Comparison of ENCODE assay signal across 14 cellular contexts in genomic region chr19:791605-792360, GRCh38. TPM values are rescaled to one million over a fixed set of nuclear protein-coding genes. Genes with fewer than 3 reads are reported as not detected.
A peak's percentile ranks its signal among the peaks of the same experiment; 100 is the strongest.
DNase-seq lines count a peak whose midpoint lies in the region; ATAC-seq and TF ChIP-seq lines count a peak whose summit lies in the region.
"Had no signal": no experiment of that assay in that cellular context is flagged by ENCODE, and none has a peak within 500 bp of the region (broad histone marks: within the 10 kb centered on the region; RNA-seq: fewer than 3 reads in every experiment).

No MANE protein-coding gene starts in this region.

- DNase-seq in Right ventricle myocardium inferior (ENCODE audit: missing footprints) (peak; percentile 41), cardiac septum (ENCODE audit: low spot score) (no peak), left kidney (ENCODE audit: low read depth, low spot score) (peak; percentile 45), uterus (no peak), mammary epithelial cell (no peak)
- DNase-seq: activated CD4-positive, alpha-beta memory T cell treated with anti-CD3 and anti-CD28 coated beads, Interleukin-2, amount 10 ng/mL, durations not matched to agents 7 days and 5 days; DMS79; NCI-H1092; NCI-H69; SW 1271 had no signal

- in situ Hi-C loops in mammary epithelial cell (cut with MboI; ENCODE audit: low sequenced_read_pairs in 2 of 2) = no loop called here

- H3K27me3 ChIP-seq in uterus = no peaks in the 10 kb centered on the region
- H3K27me3 ChIP-seq in mammary epithelial cell (ENCODE audit: insufficient read depth, low read length) = no peaks in the 10 kb centered on the region

- H3K4me2 ChIP-seq in mammary epithelial cell (ENCODE audit: insufficient read depth, low read depth, low read length) = no peak overlapping the region

- dilution Hi-C loops in mammary epithelial cell (cut with HindIII; ENCODE audit: low sequenced_read_pairs) = no loop called here

- no peak overlapping the region for H3K9ac ChIP-seq in mammary epithelial cell (ENCODE audit: insufficient read depth, low read length)

- TF ChIP-seq CTCF in uterus (IDR thresholded peaks at IDR 0.05) (no peak), mammary epithelial cell (conservative IDR thresholded peaks at IDR 0.05 in 1 of 2, IDR thresholded peaks at IDR 0.05 in 1 of 2; ENCODE audit: extremely low read depth in 1 of 2, insufficient read depth in 1 of 2, low read depth in 1 of 2, low read length in 2 of 2) (no peak)

- H3K36me3 ChIP-seq in uterus (no peaks in the 10 kb centered on the region), mammary epithelial cell (ENCODE audit: insufficient read depth, low read length) (no peaks in the 10 kb centered on the region)

- no TSS peak for BruUV-seq in mammary epithelial cell (replicated peaks; lab: Mats Ljungman, UMichigan)

- no peak for TF ChIP-seq POLR2A in uterus (IDR thresholded peaks at IDR 0.05)

- H2AFZ ChIP-seq in mammary epithelial cell (ENCODE audit: low read depth, low read length) = no peak overlapping the region

- H3K4me3 ChIP-seq in uterus (no peak overlapping the region), mammary epithelial cell (replicated peaks in 1 of 3; ENCODE audit: insufficient read depth in 1 of 3, low read depth in 2 of 3, low read length in 3 of 3) (no peak overlapping the region)

- H3K4me1 ChIP-seq in uterus (peaks cover 0 to 5% of the 10 kb centered on the region in 2 donors), mammary epithelial cell (ENCODE audit: insufficient read depth, low read length) (peaks cover 5% of the 10 kb centered on the region)

- intact Hi-C loops in Right ventricle myocardium inferior (cut with DNase I) = loop anchor here (10.0 kb wide), 2 partner anchors 217 to 453 kb away; partner anchors contain the start of genes ATP5F1D, BSG and MIDN
- intact Hi-C loops in cardiac septum (cut with DNase I) = no loop called here
- intact Hi-C loops in uterus (cut with DNase I; ENCODE audit: low total_unique reads) = no loop called here
- intact Hi-C loops in mammary epithelial cell (cut with micrococcal nuclease) = no loop called here

- no peaks in the 10 kb centered on the region for H4K20me1 ChIP-seq in mammary epithelial cell (ENCODE audit: insufficient read depth, low read length)

- H3K79me2 ChIP-seq in mammary epithelial cell (ENCODE audit: insufficient read depth, low read length) = no peaks in the 10 kb centered on the region

- ATAC-seq in Right ventricle myocardium inferior = no peak
- no peak for ATAC-seq in HG02938 (IDR thresholded peaks at IDR 0.05; ENCODE audit: unreplicated experiment)

- 81% methylated on average over 4 of the region's 9 CpGs for WGBS in mammary epithelial cell (ENCODE audit: low coverage, missing lambda C conversion rate)

- H3K9me3 ChIP-seq in uterus = no peaks in the 10 kb centered on the region
- no peaks in the 10 kb centered on the region for H3K9me3 ChIP-seq in mammary epithelial cell (replicated peaks; ENCODE audit: insufficient read depth, low read length)

- CTCF ChIA-PET in mammary epithelial cell (lab: Charles Lee; ENCODE audit: low non-redundant PET) = no interaction called here

- H3K27ac ChIP-seq in uterus = peak overlapping the region; percentile 20 to 31
- no peak overlapping the region for H3K27ac ChIP-seq in mammary epithelial cell (ENCODE audit: insufficient read depth, low read depth, low read length)
- H3K27ac ChIP-seq: HL-60 had no signal

RNA-seq across cellular contexts. Expression of gene PTBP1, which starts 5.5 kb away (rescaled TPM):
- total RNA-seq in Right ventricle myocardium inferior (67.6 TPM), cardiac septum (76.9 TPM), uterus (100 to 1,000 TPM in 2 of 4 donors, 10 to 100 TPM in 2; 45.0 to 278 (median 106) TPM), mammary epithelial cell (100 to 1,000 TPM in 1 of 2 donors, 10 to 100 TPM in 1; 88.9 to 383 TPM)
- 214 TPM for polyA plus RNA-seq in mammary epithelial cell
- 178 TPM for polyA minus RNA-seq in mammary epithelial cell

RNA-seq across cellular contexts. Expression of gene PLPPR3, which starts 30.0 kb away (rescaled TPM):
- total RNA-seq in Right ventricle myocardium inferior (not detected), cardiac septum (not detected), uterus (1 to 10 TPM in 1 of 4 donors, not detected in 3; 3.4 TPM), mammary epithelial cell (under 1 TPM in 1 of 2 donors, not detected in 1; under 0.01 TPM)
- polyA plus RNA-seq in mammary epithelial cell = not detected
- polyA minus RNA-seq in mammary epithelial cell = not detected
- total RNA-seq: activated CD4-positive, alpha-beta memory T cell treated with anti-CD3 and anti-CD28 coated beads, Interleukin-2, amount 10 ng/mL, durations not matched to agents 7 days and 5 days had no signal

RNA-seq across cellular contexts. Expression of gene AZU1, which starts 35.9 kb away (rescaled TPM):
- total RNA-seq in Right ventricle myocardium inferior (not detected), cardiac septum (1.1 TPM), uterus (1 to 10 TPM in 1 of 4 donors, under 1 TPM in 1, not detected in 2; 0.85 to 2.6 TPM), mammary epithelial cell (not detected)
- not detected for polyA plus RNA-seq in mammary epithelial cell
- polyA minus RNA-seq in mammary epithelial cell = not detected
- total RNA-seq: A172; activated CD4-positive, alpha-beta memory T cell treated with anti-CD3 and anti-CD28 coated beads, Interleukin-2, amount 10 ng/mL, durations not matched to agents 7 days and 5 days; dermis blood vessel endothelial cell had no signal

RNA-seq across cellular contexts. Expression of gene MISP, which starts 40.9 kb away (rescaled TPM):
- not detected for total RNA-seq in Right ventricle myocardium inferior
- not detected for total RNA-seq in cardiac septum
- total RNA-seq in uterus = 1 to 10 TPM in 1 of 4 donors, under 1 TPM in 3; 0.26 to 5.5 (median 0.39) TPM
- 10 to 100 TPM; 15.3 to 21.0 TPM for total RNA-seq in mammary epithelial cell
- 13.8 TPM for polyA plus RNA-seq in mammary epithelial cell
- polyA minus RNA-seq in mammary epithelial cell = 8.1 TPM
- total RNA-seq: activated CD4-positive, alpha-beta memory T cell treated with anti-CD3 and anti-CD28 coated beads, Interleukin-2, amount 10 ng/mL, durations not matched to agents 7 days and 5 days; dermis blood vessel endothelial cell had no signal

RNA-seq across cellular contexts. Expression of gene PRTN3, which starts 49.0 kb away (rescaled TPM):
- total RNA-seq in Right ventricle myocardium inferior (not detected), cardiac septum (0.62 TPM), uterus (1 to 10 TPM in 1 of 4 donors, not detected in 3; 2.9 TPM), mammary epithelial cell (not detected)
- polyA plus RNA-seq in mammary epithelial cell = not detected
- not detected for polyA minus RNA-seq in mammary epithelial cell
- total RNA-seq: activated CD4-positive, alpha-beta memory T cell treated with anti-CD3 and anti-CD28 coated beads, Interleukin-2, amount 10 ng/mL, durations not matched to agents 7 days and 5 days; dermis blood vessel endothelial cell had no signal

Comparison
In these comparisons a context has a peak if more than half of its experiments do, and no peak if none do; other contexts are left out.
1. DNase-seq: peak in Right ventricle myocardium inferior (single experiment) and left kidney (single experiment); none in cardiac septum (single experiment), uterus (0 of 2) and mammary epithelial cell (single experiment).